In genomic region chr9:86354048-86354881, GRCh38 we compare ENCODE assay signal across 8 cellular contexts. TPM values are rescaled to one million over a fixed set of nuclear protein-coding genes. Genes with fewer than 3 reads are reported as not detected.
DNase-seq lines count a peak whose midpoint lies in the region; ATAC-seq and TF ChIP-seq lines count a peak whose summit lies in the region.

A gene with protein sequence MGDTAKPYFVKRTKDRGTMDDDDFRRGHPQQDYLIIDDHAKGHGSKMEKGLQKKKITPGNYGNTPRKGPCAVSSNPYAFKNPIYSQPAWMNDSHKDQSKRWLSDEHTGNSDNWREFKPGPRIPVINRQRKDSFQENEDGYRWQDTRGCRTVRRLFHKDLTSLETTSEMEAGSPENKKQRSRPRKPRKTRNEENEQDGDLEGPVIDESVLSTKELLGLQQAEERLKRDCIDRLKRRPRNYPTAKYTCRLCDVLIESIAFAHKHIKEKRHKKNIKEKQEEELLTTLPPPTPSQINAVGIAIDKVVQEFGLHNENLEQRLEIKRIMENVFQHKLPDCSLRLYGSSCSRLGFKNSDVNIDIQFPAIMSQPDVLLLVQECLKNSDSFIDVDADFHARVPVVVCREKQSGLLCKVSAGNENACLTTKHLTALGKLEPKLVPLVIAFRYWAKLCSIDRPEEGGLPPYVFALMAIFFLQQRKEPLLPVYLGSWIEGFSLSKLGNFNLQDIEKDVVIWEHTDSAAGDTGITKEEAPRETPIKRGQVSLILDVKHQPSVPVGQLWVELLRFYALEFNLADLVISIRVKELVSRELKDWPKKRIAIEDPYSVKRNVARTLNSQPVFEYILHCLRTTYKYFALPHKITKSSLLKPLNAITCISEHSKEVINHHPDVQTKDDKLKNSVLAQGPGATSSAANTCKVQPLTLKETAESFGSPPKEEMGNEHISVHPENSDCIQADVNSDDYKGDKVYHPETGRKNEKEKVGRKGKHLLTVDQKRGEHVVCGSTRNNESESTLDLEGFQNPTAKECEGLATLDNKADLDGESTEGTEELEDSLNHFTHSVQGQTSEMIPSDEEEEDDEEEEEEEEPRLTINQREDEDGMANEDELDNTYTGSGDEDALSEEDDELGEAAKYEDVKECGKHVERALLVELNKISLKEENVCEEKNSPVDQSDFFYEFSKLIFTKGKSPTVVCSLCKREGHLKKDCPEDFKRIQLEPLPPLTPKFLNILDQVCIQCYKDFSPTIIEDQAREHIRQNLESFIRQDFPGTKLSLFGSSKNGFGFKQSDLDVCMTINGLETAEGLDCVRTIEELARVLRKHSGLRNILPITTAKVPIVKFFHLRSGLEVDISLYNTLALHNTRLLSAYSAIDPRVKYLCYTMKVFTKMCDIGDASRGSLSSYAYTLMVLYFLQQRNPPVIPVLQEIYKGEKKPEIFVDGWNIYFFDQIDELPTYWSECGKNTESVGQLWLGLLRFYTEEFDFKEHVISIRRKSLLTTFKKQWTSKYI (N-terminal part only) (minus strand): TSS chr9:86354410. CDS start chr9:86353199, 1,211 bp downstream.

- H3K4me3 Mint-ChIP-seq in type B pancreatic cell = peak within 1 kb of the TSS; percentile 99

- H3K9me3 Mint-ChIP-seq in type B pancreatic cell = no peaks in the 10 kb centered on the region

- intact Hi-C loops in adrenal gland (cut with DNase I) = loop anchor here in 1 of 2 donors (5.0 kb wide), 1 partner anchor 593 kb away; the partner anchor contains the start of gene GAS1
- intact Hi-C loops in heart right ventricle (cut with DNase I) = loop anchor here in 2 of 10 donors (5.0 kb wide), 1 partner anchor 72 kb away; the partner anchor contains the start of gene ISCA1 (in 2 of the 2)
- intact Hi-C loops in posterior cingulate gyrus (cut with DNase I) = loop anchor here (5.0 kb wide), 1 partner anchor 72 kb away; the partner anchor contains the start of gene ISCA1

- H3K9me3 ChIP-seq in adrenal gland (replicated peaks in 1 of 3) (no peaks in the 10 kb centered on the region), heart right ventricle (no peaks in the 10 kb centered on the region)

- peak; percentile 82 to 88 for TF ChIP-seq POLR2A in adrenal gland (IDR thresholded peaks at IDR 0.05)

- TF ChIP-seq CTCF in GM13977 (IDR thresholded peaks at IDR 0.05; ENCODE audit: extremely low read depth, insufficient read depth, missing control alignments) (no peak), adrenal gland (IDR thresholded peaks at IDR 0.05) (peak in 1 of 6 experiments; percentile 31), heart right ventricle (IDR thresholded peaks at IDR 0.05) (peak in 1 of 9 donors; percentile 3), type B pancreatic cell (conservative IDR thresholded peaks at IDR 0.05) (no peak)

- peak within 1 kb of the TSS; percentile 87 to 97 (median 93) for H3K27ac ChIP-seq in adrenal gland
- peak within 1 kb of the TSS; percentile 59 to 99 (median 96) for H3K27ac ChIP-seq in heart right ventricle

- peaks cover 3% of the 10 kb centered on the region for H3K27me3 Mint-ChIP-seq in type B pancreatic cell

- H3K4me1 ChIP-seq in adrenal gland (replicated peaks in 1 of 2) (peaks cover 24 to 49% of the 10 kb centered on the region in 2 donors), heart right ventricle (peaks cover 7 to 56% (median 41%) of the 10 kb centered on the region in 9 donors)

- H3K36me3 Mint-ChIP-seq in type B pancreatic cell = peaks cover 16% of the 10 kb centered on the region

- H3K4me3 ChIP-seq in adrenal gland (peak within 1 kb of the TSS; percentile 11 to 87 (median 52)), heart right ventricle (peak within 1 kb of the TSS; percentile 57 to 96 (median 90))

- H3K36me3 ChIP-seq in adrenal gland (replicated peaks in 1 of 2) (no peaks in the 10 kb centered on the region), heart right ventricle (peaks cover 0 to 29% (median 0%) of the 10 kb centered on the region in 9 donors)

- in situ Hi-C loops in GM13977 (cut with MboI; ENCODE audit: low pct_unique_long_range_greater_than_20kb, low sequenced_read_pairs, unreplicated experiment) = no loop called here

- H3K27ac Mint-ChIP-seq in type B pancreatic cell = peak within 1 kb of the TSS; percentile 95

- peak; percentile 81 for ATAC-seq in HG02852 (IDR thresholded peaks at IDR 0.05; ENCODE audit: unreplicated experiment)
- peak; percentile 98 to 99 (median 98) for ATAC-seq in heart right ventricle

- WGBS in adrenal gland, 4 donors = 0 to 1% (median 0%) methylated on average over 26 to 85 of the region's 85 CpGs; no CpG with 5 or more reads in 1 of the 4 donors
- WGBS in heart right ventricle, 2 donors = 0% methylated on average over 72 to 85 of the region's 85 CpGs

- DNase-seq in GM13977 (ENCODE audit: low spot score) (peak; percentile 94), NCI-H1436 treated with DMSO at 0.1 percent for 48 hours (lab: John Stamatoyannopoulos, UW) (peak; percentile 42), T-helper 1 cell (peak; percentile 85 to 94 (median 89)), adrenal gland (peak; percentile 96 to 98 (median 96)), heart right ventricle (peak; percentile 96 to 97), posterior cingulate gyrus (peak; percentile 92 to 99 (median 96)), type B pancreatic cell (ENCODE audit: extremely low spot score, unreplicated experiment) (peak; percentile 96)

- no peaks in the 10 kb centered on the region for H3K27me3 ChIP-seq in adrenal gland
- no peaks in the 10 kb centered on the region for H3K27me3 ChIP-seq in heart right ventricle

- H3K4me1 Mint-ChIP-seq in type B pancreatic cell (ENCODE audit: unreplicated experiment) = peaks cover 26% of the 10 kb centered on the region

RNA-seq across cellular contexts. Expression of the gene that starts here (rescaled TPM):
- total RNA-seq in adrenal gland = 10 to 100 TPM; 12.7 to 51.7 (median 28.9) TPM
- 10 to 100 TPM; 15.4 to 28.6 (median 19.8) TPM for polyA plus RNA-seq in adrenal gland
- 10 to 100 TPM; 11.0 to 16.7 (median 14.4) TPM for total RNA-seq in heart right ventricle
- 10 to 100 TPM in 1 of 2 donors, 1 to 10 TPM in 1; 6.0 to 13.1 TPM for polyA plus RNA-seq in heart right ventricle
- 26.5 and 49.9 TPM in 2 replicates for total RNA-seq in type B pancreatic cell (ENCODE audit: low replicate concordance)

Comparison
In these comparisons a context has a peak if more than half of its experiments do, and no peak if none do; other contexts are left out.
1. Peak in every context shown above with its lines: DNase-seq, ATAC-seq, H3K4me3 ChIP-seq and H3K27ac ChIP-seq.
2. DNase-seq: peak in every context shown above with its lines; median percentile 96 in heart right ventricle; 96 in adrenal gland; 96 in posterior cingulate gyrus; 96 in type B pancreatic cell; 94 in GM13977; 89 in T-helper 1 cell; 42 in NCI-H1436 treated with DMSO at 0.1 percent for 48 hours.